In genomic region chr5:29378104-29378503, GRCh38 we compare ENCODE assay signal across 11 cellular contexts.
"Had no signal": no experiment of that assay in that cellular context is flagged by ENCODE, and none has a peak within 500 bp of the region (broad histone marks: within the 10 kb centered on the region; RNA-seq: fewer than 3 reads in every experiment).

No MANE protein-coding gene starts in this region.

- H3K36me3 ChIP-seq: HAP-1 had no signal

- H3K9ac ChIP-seq: GM23248 had no signal

- DNase-seq: GM23248, GOT3, H7, H9, HCEC 1CT, HFFc6 had no signal

- H3K4me1 ChIP-seq: HAP-1 had no signal

- H3K4me3 ChIP-seq: GM23248, GM23338, HAP-1 had no signal

- H3K4me2 ChIP-seq: GM23338 had no signal

- H2AFZ ChIP-seq: GM23248, GM23338 had no signal

- H3K27ac ChIP-seq: GM23248 had no signal

- ATAC-seq: GM23338, HCT116 had no signal

- H3K9me3 ChIP-seq: HAP-1 had no signal

- FAIRE-seq: H1, H54 had no signal
